ENCODE assay signal across 22 cellular contexts in the genomic region with DNA sequence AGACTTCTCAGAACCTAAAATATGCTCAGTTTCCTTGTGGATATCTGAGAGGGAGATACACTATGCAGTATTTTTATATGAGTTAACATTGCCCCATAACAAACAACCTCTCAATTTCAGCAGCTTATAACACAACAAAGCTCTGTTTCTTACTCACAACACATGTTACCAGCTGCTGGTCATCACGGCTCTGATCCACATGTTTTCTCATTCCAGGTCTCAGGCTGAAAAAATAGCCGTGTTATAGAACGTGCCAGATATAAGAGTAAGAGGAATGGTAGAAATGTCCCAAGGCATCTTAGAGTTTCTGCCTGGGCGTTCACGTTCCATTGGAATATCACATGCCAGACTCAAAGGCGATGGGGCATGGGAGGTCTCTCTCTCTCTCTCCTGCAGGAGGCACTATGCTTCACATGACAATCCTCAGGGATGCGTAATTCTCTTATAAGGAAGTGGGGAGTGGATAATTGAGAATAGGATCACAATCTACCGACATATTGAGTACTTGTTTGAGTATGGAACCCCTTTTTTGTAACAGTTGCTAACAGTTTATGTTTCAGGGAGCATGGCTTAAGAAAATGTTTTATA.
DNase-seq lines count a peak whose midpoint lies in the region; ATAC-seq and TF ChIP-seq lines count a peak whose summit lies in the region.
"Had no signal": no experiment of that assay in that cellular context is flagged by ENCODE, and none has a peak within 500 bp of the region (broad histone marks: within the 10 kb centered on the region; RNA-seq: fewer than 3 reads in every experiment).

No MANE protein-coding gene starts in this region.

- DNase-seq in EH (ENCODE audit: low read depth) (peak; percentile 25), PC-3 (no peak), fibroblast of the aortic adventitia (ENCODE audit: low read depth) (no peak), SW 1271 (lab: John Stamatoyannopoulos, UW) (no peak), NCI-H1417 treated with DMSO at 0.1 percent for 48 hours (lab: John Stamatoyannopoulos, UW) (no peak), lower leg skin (ENCODE audit: low spot score in 2 of 2) (no peak)
- DNase-seq: activated CD4-positive, alpha-beta memory T cell treated with anti-CD3 and anti-CD28 coated beads for 36 hours; activated naive CD4-positive, alpha-beta T cell treated with anti-CD3 and anti-CD28 coated beads for 36 hours; COR-L47; cortex of kidney; kidney; MG63; NCI-H1694 treated with DMSO at 0.1 percent for 48 hours; NCI-H226; retina; RPMI8226; T-cell; upper lobe of right lung had no signal

- BruUV-seq in PC-3 (replicated peaks; lab: Mats Ljungman, UMichigan): no TSS peak

- H3K4me3 ChIP-seq in PC-3 (ENCODE audit: low read length) (no peak overlapping the region), fibroblast of the aortic adventitia (ENCODE audit: low read depth, low read length) (no peak overlapping the region), lower leg skin (ENCODE audit: low read depth, poor library complexity, severe bottlenecking) (no peak overlapping the region)
- H3K4me3 ChIP-seq: MG63, upper lobe of right lung had no signal

- ATAC-seq in PC-3 (no peak), HG03460 (IDR thresholded peaks at IDR 0.05; ENCODE audit: unreplicated experiment) (no peak)
- ATAC-seq: T-cell, upper lobe of right lung had no signal

- H3K4me1 ChIP-seq in PC-3 (ENCODE audit: insufficient read depth, low read length): no peaks in the 10 kb centered on the region

- H3K9me2 ChIP-seq in PC-3 (replicated peaks; ENCODE audit: low read length): no peaks in the 10 kb centered on the region

- CTCF ChIA-PET in PC-3 (lab: Charles Lee): interaction anchor here (0.7 kb wide), 1 partner anchor 818 kb away, joined by 3 read pairs; no protein-coding TSS in a partner anchor

- no peak overlapping the region for H3K4me3 Mint-ChIP-seq in nephron
- H3K4me3 Mint-ChIP-seq: activated CD4-positive, alpha-beta memory T cell treated with anti-CD3 and anti-CD28 coated beads for 36 hours; activated naive CD4-positive, alpha-beta T cell treated with anti-CD3 and anti-CD28 coated beads for 36 hours; stimulated activated naive CD8-positive, alpha-beta T cell treated with anti-CD3 and anti-CD28 coated beads, Interleukin-15, Interleukin-2, amounts not matched to agents 100 ng/mL and 50 ng/mL, for 24 hours; T-cell had no signal

- no peaks in the 10 kb centered on the region for H3F3A ChIP-seq in PC-3 (ENCODE audit: low read length, unreplicated experiment)

- H4K20me1 ChIP-seq in PC-3 (ENCODE audit: low read length): no peaks in the 10 kb centered on the region

- no peak overlapping the region for H3K27ac ChIP-seq in PC-3 (ENCODE audit: low read length)
- H3K27ac ChIP-seq: upper lobe of right lung, VCaP had no signal

- H3K27me3 Mint-ChIP-seq in nephron (ENCODE audit: low read depth): no peaks in the 10 kb centered on the region

- H3K4me2 ChIP-seq in PC-3 (ENCODE audit: low read length): no peak overlapping the region

- H3K9me3 ChIP-seq in PC-3 (ENCODE audit: low read length): no peaks in the 10 kb centered on the region
- H3K9me3 ChIP-seq: upper lobe of right lung had no signal

- TF ChIP-seq POLR2A in lower leg skin (IDR thresholded peaks at IDR 0.05): no peak

- intact Hi-C loops in PC-3 (cut with micrococcal nuclease) (no loop called here), lower leg skin (cut with DNase I; ENCODE audit: low total_unique reads) (no loop called here)

- no peak overlapping the region for H3K9ac ChIP-seq in PC-3 (ENCODE audit: low read length)

- H2AFZ ChIP-seq in PC-3 (ENCODE audit: low read length): no peak overlapping the region

- no peaks in the 10 kb centered on the region for H3K36me3 ChIP-seq in PC-3 (ENCODE audit: low read depth, low read length)
- H3K36me3 ChIP-seq: MG63, upper lobe of right lung had no signal

- H3K4me1 Mint-ChIP-seq in nephron: peaks cover 35% of the 10 kb centered on the region
- H3K4me1 Mint-ChIP-seq: T-cell had no signal

- H3K27ac Mint-ChIP-seq in nephron: peak overlapping the region in 2 of 3 experiments; percentile 19 to 23
- H3K27ac Mint-ChIP-seq: activated CD4-positive, alpha-beta memory T cell treated with anti-CD3 and anti-CD28 coated beads for 36 hours; activated naive CD4-positive, alpha-beta T cell treated with anti-CD3 and anti-CD28 coated beads for 36 hours; stimulated activated naive CD8-positive, alpha-beta T cell treated with anti-CD3 and anti-CD28 coated beads, Interleukin-15, Interleukin-2, amounts not matched to agents 100 ng/mL and 50 ng/mL, for 24 hours; T-cell had no signal

- H3K79me2 ChIP-seq in PC-3 (ENCODE audit: low read length): no peaks in the 10 kb centered on the region

- POLR2A ChIA-PET in PC-3 (lab: Charles Lee; ENCODE audit: unreplicated experiment): no interaction called here

- no peaks in the 10 kb centered on the region for H3K36me3 Mint-ChIP-seq in nephron (ENCODE audit: low read depth)
- H3K36me3 Mint-ChIP-seq: activated CD4-positive, alpha-beta memory T cell treated with anti-CD3 and anti-CD28 coated beads for 36 hours; T-cell had no signal

- peaks cover 10% of the 10 kb centered on the region; the same call in 1 of the 2 replicates for H3K27me3 ChIP-seq in PC-3 (ENCODE audit: low read length)
- H3K27me3 ChIP-seq: MG63, upper lobe of right lung had no signal

- peaks cover 22% of the 10 kb centered on the region for H3K9me3 Mint-ChIP-seq in nephron

- 87 to 95% methylated on average over 8 of the region's 8 CpGs for WGBS in lower leg skin, 2 donors

- TF ChIP-seq CTCF in PC-3 (conservative IDR thresholded peaks at IDR 0.05; ENCODE audit: low read depth, low read length) (0 out of 2 replicates have a peak, but pooled peaks have one; percentile 25), fibroblast of the aortic adventitia (IDR thresholded peaks at IDR 0.05; ENCODE audit: insufficient read depth, low read length) (peak; percentile 11), nephron (IDR thresholded peaks at IDR 0.05; ENCODE audit: unreplicated experiment in 3 of 3) (no peak), lower leg skin (IDR thresholded peaks at IDR 0.05) (no peak)

Comparison
In these comparisons a context has a peak if more than half of its experiments do, and no peak if none do; other contexts are left out.
1. CTCF ChIP-seq: peak in PC-3 (single experiment) and fibroblast of the aortic adventitia (single experiment); none in nephron (0 of 3) and lower leg skin (0 of 3).